9 cellular contexts compared by ENCODE assay signal in the genomic region with DNA sequence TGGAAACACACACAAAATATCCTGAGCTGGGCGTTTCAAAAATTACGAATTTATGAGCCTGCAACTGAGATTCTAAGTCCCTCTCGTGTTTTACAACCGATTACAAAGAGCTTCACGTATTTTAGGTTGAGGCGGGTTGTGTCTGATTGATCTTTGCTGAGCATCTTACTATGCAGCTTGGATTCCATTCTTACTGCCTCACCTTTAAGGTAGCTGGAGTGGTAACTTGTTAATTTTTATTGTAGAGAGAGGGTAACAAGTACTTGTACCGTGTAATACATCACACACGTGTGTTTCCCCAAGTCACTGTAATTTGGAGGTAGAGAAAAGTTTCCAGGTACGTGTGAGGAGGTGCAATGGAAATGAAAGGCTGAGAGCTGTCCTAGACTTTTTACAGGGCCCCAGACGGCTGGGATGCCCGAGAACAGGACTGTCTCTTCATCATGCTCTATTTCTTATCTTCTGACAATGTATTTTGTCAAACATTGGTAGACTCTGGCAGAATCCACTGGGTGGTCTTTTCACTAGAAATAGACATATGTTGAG.
A peak's percentile ranks its signal among the peaks of the same experiment; 100 is the strongest.
DNase-seq lines count a peak whose midpoint lies in the region; ATAC-seq, FAIRE-seq and TF ChIP-seq lines count a peak whose summit lies in the region.
"Had no signal": no experiment of that assay in that cellular context is flagged by ENCODE, and none has a peak within 500 bp of the region (broad histone marks: within the 10 kb centered on the region; RNA-seq: fewer than 3 reads in every experiment).

No MANE protein-coding gene starts in this region.

- H3K27ac Mint-ChIP-seq in activated T-helper 1 cell treated with anti-CD3 and anti-CD28 coated beads, Interleukin-12 subunit alpha, Interleukin-12 subunit beta, Interleukin-2, Interleukin-4 antibody, amounts not matched to agents 30 ng/mL and 10 ng/mL and 1 ng/mL, durations not matched to agents 14 hours and 24 hours and 36 hours = no peak overlapping the region

- no TSS peak for BruUV-seq in HepG2 (replicated peaks; lab: Mats Ljungman, UMichigan)

- TF ChIP-seq CTCF in HepG2 (CRISPR knock-in tag; IDR thresholded peaks at IDR 0.05) (no peak), right lobe of liver (IDR thresholded peaks at IDR 0.05) (no peak), kidney epithelial cell (IDR thresholded peaks at IDR 0.05; ENCODE audit: insufficient read depth, low read length, poor library complexity, severe bottlenecking) (no peak)

- peaks cover 52% of the 10 kb centered on the region for H3K27me3 Mint-ChIP-seq in activated T-helper 1 cell treated with anti-CD3 and anti-CD28 coated beads, Interleukin-12 subunit alpha, Interleukin-12 subunit beta, Interleukin-2, Interleukin-4 antibody, amounts not matched to agents 30 ng/mL and 10 ng/mL and 1 ng/mL, durations not matched to agents 14 hours and 24 hours and 36 hours (ENCODE audit: insufficient read depth)

- no peak for TF ChIP-seq POLR2A in HepG2 (IDR thresholded peaks at IDR 0.05; ENCODE audit: insufficient read depth in 1 of 2, low read depth in 2 of 2, low read length in 2 of 2)
- TF ChIP-seq POLR2A in right lobe of liver (IDR thresholded peaks at IDR 0.05) = no peak

- H3K4me3 Mint-ChIP-seq in activated T-helper 1 cell treated with anti-CD3 and anti-CD28 coated beads, Interleukin-12 subunit alpha, Interleukin-12 subunit beta, Interleukin-2, Interleukin-4 antibody, amounts not matched to agents 30 ng/mL and 10 ng/mL and 1 ng/mL, durations not matched to agents 14 hours and 24 hours and 36 hours = peak overlapping the region; percentile 72

- H3K27me3 ChIP-seq in HepG2 (ENCODE audit: control insufficient read depth in 1 of 2, insufficient read depth in 2 of 2, low read length in 2 of 2) (peaks cover 6 to 45% of the 10 kb centered on the region in 2 experiments; a peak in 4 of 5 replicates), right lobe of liver (peaks cover 0 to 26% of the 10 kb centered on the region in 2 donors), kidney epithelial cell (ENCODE audit: control insufficient read depth, insufficient read depth, low read length) (peaks cover 6% of the 10 kb centered on the region)

- intact Hi-C loops in HepG2 (cut with micrococcal nuclease; ENCODE audit: unreplicated experiment) (no loop called here), right lobe of liver (cut with DNase I) (no loop called here)
- intact Hi-C loops in activated T-helper 1 cell treated with anti-CD3 and anti-CD28 coated beads, Interleukin-12 subunit alpha, Interleukin-12 subunit beta, Interleukin-2, Interleukin-4 antibody, amounts not matched to agents 30 ng/mL and 10 ng/mL and 1 ng/mL, durations not matched to agents 14 hours and 24 hours and 36 hours (cut with micrococcal nuclease) = loop anchor here (5.0 kb wide), 1 partner anchor 302 kb away; no protein-coding TSS in a partner anchor

- TF ChIP-seq RAD21 in HepG2 (CRISPR knock-in tag; IDR thresholded peaks at IDR 0.05) = no peak

- H4K20me1 ChIP-seq in HepG2 (ENCODE audit: insufficient read depth, low read length) = no peaks in the 10 kb centered on the region

- no peaks in the 10 kb centered on the region for H3K9me3 Mint-ChIP-seq in activated T-helper 1 cell treated with anti-CD3 and anti-CD28 coated beads, Interleukin-12 subunit alpha, Interleukin-12 subunit beta, Interleukin-2, Interleukin-4 antibody, amounts not matched to agents 30 ng/mL and 10 ng/mL and 1 ng/mL, durations not matched to agents 14 hours and 24 hours and 36 hours

- H3K9me3 ChIP-seq in HepG2 (ENCODE audit: low read length) = no peaks in the 10 kb centered on the region
- no peaks in the 10 kb centered on the region for H3K9me3 ChIP-seq in right lobe of liver

- no peaks in the 10 kb centered on the region for H3K79me2 ChIP-seq in HepG2 (ENCODE audit: insufficient read depth, low read length)

- ATAC-seq in HepG2 (no peak), right lobe of liver (no peak), HG02981 (IDR thresholded peaks at IDR 0.05; ENCODE audit: unreplicated experiment) (no peak)

- FAIRE-seq in HepG2 (lab: Jason Lieb, UNC) = no peak
- no peak for FAIRE-seq in urothelium cell line (lab: Jason Lieb, UNC)

- no peaks in the 10 kb centered on the region for H3K36me3 Mint-ChIP-seq in activated T-helper 1 cell treated with anti-CD3 and anti-CD28 coated beads, Interleukin-12 subunit alpha, Interleukin-12 subunit beta, Interleukin-2, Interleukin-4 antibody, amounts not matched to agents 30 ng/mL and 10 ng/mL and 1 ng/mL, durations not matched to agents 14 hours and 24 hours and 36 hours (ENCODE audit: low read depth)

- H3K27ac ChIP-seq in HepG2 (ENCODE audit: extremely low read length, insufficient read depth, low read length) = no peak overlapping the region
- H3K27ac ChIP-seq in right lobe of liver = no peak overlapping the region

- H3K4me3 ChIP-seq in HepG2 (replicated peaks in 1 of 3; ENCODE audit: insufficient read depth in 1 of 3, low read depth in 2 of 3, low read length in 3 of 3) = no peak overlapping the region
- H3K4me3 ChIP-seq in right lobe of liver = no peak overlapping the region
- peak overlapping the region; percentile 76 for H3K4me3 ChIP-seq in kidney epithelial cell (ENCODE audit: low read depth, low read length)

- DNase-seq in HepG2 (ENCODE audit: low spot score) (no peak), right lobe of liver (no peak), kidney epithelial cell (ENCODE audit: low read depth) (no peak), urothelium cell line (ENCODE audit: low spot score) (peak; percentile 9), NCI-H446 (lab: John Stamatoyannopoulos, UW) (no peak), NCI-H774 (lab: John Stamatoyannopoulos, UW) (no peak)
- DNase-seq in activated T-helper 1 cell treated with anti-CD3 and anti-CD28 coated beads, Interleukin-12 subunit alpha, Interleukin-12 subunit beta, Interleukin-2, Interleukin-4 antibody, amounts not matched to agents 30 ng/mL and 10 ng/mL and 1 ng/mL, durations not matched to agents 14 hours and 24 hours and 36 hours (ENCODE audit: low spot score) = no peak
- DNase-seq: activated CD4-positive, CD25-positive, alpha-beta regulatory T cell treated with anti-CD3 and anti-CD28 coated beads, Interleukin-2, amount 50 U/mL, for 72 hours had no signal

- no peak overlapping the region for H2AFZ ChIP-seq in HepG2 (ENCODE audit: low read length)

- H3K9ac ChIP-seq in HepG2 (ENCODE audit: insufficient read depth, low read depth, low read length) = no peak overlapping the region

- H3K4me1 Mint-ChIP-seq in activated T-helper 1 cell treated with anti-CD3 and anti-CD28 coated beads, Interleukin-12 subunit alpha, Interleukin-12 subunit beta, Interleukin-2, Interleukin-4 antibody, amounts not matched to agents 30 ng/mL and 10 ng/mL and 1 ng/mL, durations not matched to agents 14 hours and 24 hours and 36 hours (ENCODE audit: low read depth) = peaks cover 16% of the 10 kb centered on the region

- WGBS in HepG2 (ENCODE audit: low lambda C conversion rate) = 22% methylated on average over 11 of the region's 11 CpGs
- WGBS in right lobe of liver (ENCODE audit: insufficient coverage, low coverage, low lambda C conversion rate, missing lambda C conversion rate) = 8% methylated on average over 11 of the region's 11 CpGs

- no peak overlapping the region for H3K4me2 ChIP-seq in HepG2 (ENCODE audit: low read depth, low read length)

- in situ Hi-C loops in HepG2 (cut with HindIII; ENCODE audit: extremely low pct_ligation_motif_present, low pct_unique_long_range_greater_than_20kb) = no loop called here

- H3K36me3 ChIP-seq in HepG2 (replicated peaks in 1 of 2; ENCODE audit: control insufficient read depth in 1 of 2, insufficient read depth in 2 of 2, low read length in 2 of 2) (no peaks in the 10 kb centered on the region), right lobe of liver (no peaks in the 10 kb centered on the region), kidney epithelial cell (ENCODE audit: control insufficient read depth, insufficient read depth, low read length) (no peaks in the 10 kb centered on the region)

- POLR2A ChIA-PET in HepG2 (lab: Yijun Ruan, JAX) = no interaction called here

- TF ChIP-seq EP300 in HepG2 (IDR thresholded peaks at IDR 0.05; ENCODE audit: low read depth in 2 of 2, low read length in 2 of 2) (no peak), HepG2 (CRISPR knock-in tag; IDR thresholded peaks at IDR 0.05; ENCODE audit: borderline replicate concordance) (no peak)

- CTCF ChIA-PET in HepG2 (lab: Yijun Ruan, JAX; ENCODE audit: low intra/inter-chr PET ratio, low total read pairs) = no interaction called here

- H3K4me1 ChIP-seq in HepG2 (ENCODE audit: insufficient read depth, low read length) (no peaks in the 10 kb centered on the region), right lobe of liver (peaks cover 0 to 26% (median 10%) of the 10 kb centered on the region in 4 donors)

TF ChIP-seq in HepG2, 621 proteins besides CTCF, POLR2A, EP300 and RAD21:
- TF ChIP-seq ZNF550 (CRISPR knock-in tag; IDR thresholded peaks at IDR 0.05; ENCODE audit: borderline replicate concordance) (no peak), EZH2 (conservative IDR thresholded peaks at IDR 0.05; ENCODE audit: low read depth, low read length) (peak; percentile 85; the same call in 1 of the 2 replicates), FOXK1 (CRISPR knock-in tag; IDR thresholded peaks at IDR 0.05; ENCODE audit: borderline replicate concordance, low read depth) (no peak), NRL (CRISPR knock-in tag; IDR thresholded peaks at IDR 0.05; ENCODE audit: borderline replicate concordance) (no peak), SOX6 (IDR thresholded peaks at IDR 0.05) (no peak), SOX6 (CRISPR knock-in tag; IDR thresholded peaks at IDR 0.05) (no peak)
